In the genomic region with DNA sequence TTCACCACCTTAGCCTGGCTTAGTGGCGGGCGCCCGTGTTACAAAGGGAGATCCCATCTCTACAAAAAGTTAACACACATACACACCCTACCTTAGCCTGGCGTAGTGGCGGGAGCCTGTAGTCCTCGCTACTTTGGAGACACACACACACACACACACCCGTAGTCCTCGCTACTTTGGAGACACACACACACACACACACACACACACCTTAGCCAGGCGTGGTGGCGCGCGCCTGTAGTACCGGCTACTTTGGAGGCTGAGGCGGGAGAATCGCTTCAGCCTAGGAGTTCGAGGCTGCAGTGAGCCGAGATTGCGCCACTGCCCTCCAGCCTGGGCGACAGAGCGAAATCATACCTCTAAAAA, we compare ENCODE assay signal across 8 cellular contexts. TPM values are rescaled to one million over a fixed set of nuclear protein-coding genes. Genes with fewer than 3 reads are reported as not detected.
DNase-seq lines count a peak whose midpoint lies in the region; ATAC-seq and TF ChIP-seq lines count a peak whose summit lies in the region.

No MANE protein-coding gene starts in this region.

- H3K4me3 ChIP-seq in esophagus (ENCODE audit: low read depth in 1 of 2, low read length in 2 of 2) (peak overlapping the region; percentile 80 to 99), neuronal stem cell (ENCODE audit: low read length in 2 of 2) (peak overlapping the region; percentile 72 to 91)

- H3K27ac Mint-ChIP-seq in activated B cell treated with CpG ODN at 0.5 μM for 24 hours = peak overlapping the region; percentile 73

- peak overlapping the region; percentile 37 for H3K4ac ChIP-seq in neuronal stem cell (ENCODE audit: low read length)

- no peaks in the 10 kb centered on the region for H3K27me3 ChIP-seq in esophagus (ENCODE audit: control insufficient read depth in 1 of 2, insufficient read depth in 2 of 2, low read length in 2 of 2)
- H3K27me3 ChIP-seq in neuronal stem cell (ENCODE audit: control insufficient read depth in 3 of 3, insufficient read depth in 3 of 3, low read depth in 1 of 3, low read length in 3 of 3) = no peaks in the 10 kb centered on the region

- intact Hi-C loops in activated B cell treated with CpG ODN at 0.5 μM for 24 hours (cut with micrococcal nuclease) = loop anchor here (1.0 to 10.0 kb wide), 10 partner anchors 35 to 307 kb away; partner anchors contain the start of genes CREM, CUL2 and FZD8

- H3K36me3 ChIP-seq in esophagus (ENCODE audit: control insufficient read depth in 2 of 2, insufficient read depth in 2 of 2, low read length in 1 of 2) (no peaks in the 10 kb centered on the region), neuronal stem cell (replicated peaks in 1 of 2; ENCODE audit: control insufficient read depth in 2 of 2, insufficient read depth in 2 of 2, low read length in 2 of 2) (peaks cover 2 to 26% of the 10 kb centered on the region in 2 donors)

- CTCF ChIA-PET in activated B cell treated with CpG ODN at 0.5 μM for 24 hours (lab: Charles Lee) = no interaction called here

- WGBS in esophagus, 2 donors = 1 to 4% methylated on average over 20 of the region's 20 CpGs
- WGBS in neuronal stem cell (ENCODE audit: extremely low coverage in 2 of 2, insufficient read length in 2 of 2, insufficient replicate concordance in 1 of 2), 2 donors = no CpG with 5 or more reads among the region's 20 CpGs

- H2AK5ac ChIP-seq in neuronal stem cell (ENCODE audit: low read depth, low read length) = peak overlapping the region; percentile 81

- no peak overlapping the region for H4K91ac ChIP-seq in neuronal stem cell (ENCODE audit: low read depth, low read length, poor library complexity)

- H3K9ac ChIP-seq in neuronal stem cell (ENCODE audit: low read depth, low read length, poor library complexity) = peak overlapping the region; percentile 89

- no peaks in the 10 kb centered on the region for H3K4me1 ChIP-seq in esophagus (ENCODE audit: control insufficient read depth in 2 of 2, insufficient read depth in 2 of 2, low read length in 1 of 2)
- H3K4me1 ChIP-seq in neuronal stem cell (ENCODE audit: control insufficient read depth in 2 of 2, insufficient read depth in 1 of 2, low read depth in 1 of 2, low read length in 2 of 2) = peaks cover 5 to 12% of the 10 kb centered on the region in 2 donors

- H3K9me3 Mint-ChIP-seq in activated B cell treated with CpG ODN at 0.5 μM for 24 hours = no peaks in the 10 kb centered on the region

- ATAC-seq in GM19043 (IDR thresholded peaks at IDR 0.05; ENCODE audit: low read depth, unreplicated experiment) (peak; percentile 1), HG03139 (IDR thresholded peaks at IDR 0.05; ENCODE audit: unreplicated experiment) (peak; percentile 5), activated B cell treated with CpG ODN at 0.5 μM for 24 hours (ENCODE audit: low read depth) (no peak), GM21825 (IDR thresholded peaks at IDR 0.05; ENCODE audit: unreplicated experiment) (no peak)

- H2AFZ ChIP-seq in neuronal stem cell (ENCODE audit: low read length) = peak overlapping the region; percentile 91

- no peak for DNase-seq in activated B cell treated with CpG ODN at 0.5 μM for 24 hours
- DNase-seq in neuronal stem cell (ENCODE audit: low spot score) = no peak
- no peak for DNase-seq in HPDE6-E6E7 (ENCODE audit: extremely low spot score)
- DNase-seq in GM19240 (ENCODE audit: insufficient read length, low spot score) = no peak

- no peak overlapping the region for H2BK120ac ChIP-seq in neuronal stem cell (ENCODE audit: low read depth, low read length)

- peak overlapping the region; percentile 99 for H3K18ac ChIP-seq in neuronal stem cell (ENCODE audit: low read length)

- POLR2A ChIA-PET in activated B cell treated with CpG ODN at 0.5 μM for 24 hours (lab: Charles Lee) = no interaction called here

- peak overlapping the region; percentile 43 for H4K8ac ChIP-seq in neuronal stem cell (ENCODE audit: low read depth, low read length)

- H3K4me1 Mint-ChIP-seq in activated B cell treated with CpG ODN at 0.5 μM for 24 hours = peaks cover 60% of the 10 kb centered on the region

- H2BK5ac ChIP-seq in neuronal stem cell (ENCODE audit: low read length) = peak overlapping the region; percentile 89

- peak overlapping the region; percentile 81 to 84 for H3K27ac ChIP-seq in esophagus (ENCODE audit: low read depth in 2 of 2, low read length in 1 of 2)
- H3K27ac ChIP-seq in neuronal stem cell (replicated peaks; ENCODE audit: low read length) = no peak overlapping the region

- peak overlapping the region; percentile 86 for H3K4me2 ChIP-seq in neuronal stem cell (ENCODE audit: insufficient read depth, low read length, poor library complexity, severe bottlenecking)

- peak overlapping the region; percentile 88 for H3K4me3 Mint-ChIP-seq in activated B cell treated with CpG ODN at 0.5 μM for 24 hours

- no peaks in the 10 kb centered on the region for H3K27me3 Mint-ChIP-seq in activated B cell treated with CpG ODN at 0.5 μM for 24 hours

- H3K23ac ChIP-seq in neuronal stem cell (ENCODE audit: low read depth, low read length, poor library complexity) = peak overlapping the region; percentile 65

- no peaks in the 10 kb centered on the region for H3K9me3 ChIP-seq in esophagus (ENCODE audit: control insufficient read depth in 2 of 2, insufficient read depth in 1 of 2, low read depth in 1 of 2, low read length in 1 of 2)
- H3K9me3 ChIP-seq in neuronal stem cell (replicated peaks in 1 of 2; ENCODE audit: control insufficient read depth in 2 of 2, insufficient read depth in 1 of 2, low read depth in 1 of 2, low read length in 2 of 2) = peaks cover 2 to 13% of the 10 kb centered on the region in 2 donors

- no peak overlapping the region for H2BK12ac ChIP-seq in neuronal stem cell (ENCODE audit: low read length)

- peaks cover 19% of the 10 kb centered on the region for H3K36me3 Mint-ChIP-seq in activated B cell treated with CpG ODN at 0.5 μM for 24 hours (ENCODE audit: low read depth)

- H3K79me1 ChIP-seq in neuronal stem cell (ENCODE audit: low read depth, low read length) = peaks cover 9% of the 10 kb centered on the region

- H2BK15ac ChIP-seq in neuronal stem cell (ENCODE audit: low read length) = peak overlapping the region; percentile 67

- H3K14ac ChIP-seq in neuronal stem cell (ENCODE audit: low read length) = no peak overlapping the region

- TF ChIP-seq CTCF in activated B cell treated with CpG ODN at 0.5 μM for 24 hours (IDR thresholded peaks at IDR 0.05) = no peak

RNA-seq across cellular contexts. Expression of gene CCNY, which starts 0.6 kb away (rescaled TPM):
- 68.5 and 69.2 TPM in 2 replicates for total RNA-seq in activated B cell treated with CpG ODN at 0.5 μM for 24 hours
- 10 to 100 TPM; 15.1 TPM for polyA plus RNA-seq in esophagus
- polyA plus RNA-seq in neuronal stem cell (2013, experiment 1 of 2) = 44.5 TPM
- polyA plus RNA-seq in neuronal stem cell (2013, experiment 2 of 2) = 46.5 TPM

Comparison
In these comparisons a context has a peak if more than half of its experiments do, and no peak if none do; other contexts are left out.
1. ATAC-seq: peak in GM19043 (single experiment) and HG03139 (single experiment); none in activated B cell treated with CpG ODN at 0.5 μM for 24 hours (single experiment) and GM21825 (single experiment).